ENCODE assay signal across 8 cellular contexts in genomic region chr1:64469977-64470669, GRCh38. TPM values are rescaled to one million over a fixed set of nuclear protein-coding genes. Genes with fewer than 3 reads are reported as not detected.
DNase-seq lines count a peak whose midpoint lies in the region; ATAC-seq and TF ChIP-seq lines count a peak whose summit lies in the region.

Gene CACHD1, plus strand, starts transcription at chr1:64470129. Its CDS starts 616 bp downstream, at chr1:64470745.

- TF ChIP-seq CTCF in epithelial cell of proximal tubule (conservative IDR thresholded peaks at IDR 0.05; ENCODE audit: low read depth, low read length), result peak; percentile 35
- TF ChIP-seq CTCF in mucosa of descending colon (IDR thresholded peaks at IDR 0.05), result no peak

- intact Hi-C loops in mucosa of descending colon (cut with DNase I, micrococcal nuclease), result loop anchor here in 1 of 2 donors (10.0 kb wide), 1 partner anchor 195 kb away; no protein-coding TSS in a partner anchor

- H3K4me3 ChIP-seq in epithelial cell of proximal tubule (ENCODE audit: low read depth, low read length), result peak within 1 kb of the TSS; percentile 74
- H3K4me3 ChIP-seq in mucosa of descending colon, result peak within 1 kb of the TSS; percentile 24

- peaks cover 15% of the 10 kb centered on the region for H3K4me1 ChIP-seq in mucosa of descending colon (ENCODE audit: low read depth)

- H3K36me3 ChIP-seq in mucosa of descending colon (ENCODE audit: low read depth), result no peaks in the 10 kb centered on the region

- DNase-seq in AG08395 (ENCODE audit: low spot score) (peak; percentile 80), NCI-H748 treated with DMSO at 0.1 percent for 48 hours (lab: John Stamatoyannopoulos, UW) (peak; percentile 54), epithelial cell of proximal tubule (ENCODE audit: low read depth) (no peak), mucosa of descending colon (peak; percentile 71 to 75 (median 74))
- DNase-seq in activated CD8-positive, alpha-beta memory T cell treated with anti-CD3 and anti-CD28 coated beads, Interleukin-2, amount 50 U/mL, for 24 hours (ENCODE audit: extremely low read depth), result peak; percentile 12
- peak; percentile 60 to 69 for DNase-seq in stimulated activated CD8-positive, alpha-beta memory T cell treated with anti-CD3 and anti-CD28 coated beads, Interleukin-15, amount 100 ng/mL, for 48 hours (ENCODE audit: low read depth in 2 of 2)

- ATAC-seq in GM19035 (IDR thresholded peaks at IDR 0.05; ENCODE audit: unreplicated experiment), result peak; percentile 72
- peak; percentile 88 for ATAC-seq in HG03432 (IDR thresholded peaks at IDR 0.05; ENCODE audit: unreplicated experiment)
- ATAC-seq in mucosa of descending colon, result peak; percentile 77

- H3K9me3 ChIP-seq in mucosa of descending colon, result no peaks in the 10 kb centered on the region

RNA-seq across cellular contexts. Expression of gene CACHD1, which starts in this region (rescaled TPM):
- total RNA-seq in epithelial cell of proximal tubule (5.9 and 6.7 TPM in 2 replicates), mucosa of descending colon (1 to 10 TPM; 1.3 to 3.7 (median 2.7) TPM)
